In genomic region chr12:51907083-51907863, GRCh38 we compare ENCODE assay signal across 10 cellular contexts. TPM values are rescaled to one million over a fixed set of nuclear protein-coding genes. Genes with fewer than 3 reads are reported as not detected.
DNase-seq lines count a peak whose midpoint lies in the region; ATAC-seq, FAIRE-seq and TF ChIP-seq lines count a peak whose summit lies in the region.
"Had no signal": no experiment of that assay in that cellular context is flagged by ENCODE, and none has a peak within 500 bp of the region (broad histone marks: within the 10 kb centered on the region; RNA-seq: fewer than 3 reads in every experiment).

ACVRL1 (plus strand) TSS chr12:51907504; CDS start chr12:51912475, 4,971 bp downstream.

- TF ChIP-seq CTCF in endothelial cell of umbilical vein (IDR thresholded peaks at IDR 0.05; ENCODE audit: extremely low read depth in 1 of 2, insufficient read depth in 1 of 2, low read depth in 1 of 2, low read length in 2 of 2): no peak

- 8% methylated on average over 74 of the region's 74 CpGs for WGBS in HUES64

- no TSS peak for BruUV-seq in endothelial cell of umbilical vein (replicated peaks; lab: Mats Ljungman, UMichigan)

- no peaks in the 10 kb centered on the region for H4K20me1 ChIP-seq in endothelial cell of umbilical vein (replicated peaks; ENCODE audit: control insufficient read depth, extremely low read depth, insufficient read depth, low read length)

- peaks cover 57% of the 10 kb centered on the region for H3K27me3 ChIP-seq in HUES64 (ENCODE audit: insufficient read depth, low read length)
- no peaks in the 10 kb centered on the region for H3K27me3 ChIP-seq in endothelial cell of umbilical vein (ENCODE audit: control insufficient read depth in 2 of 2, insufficient read depth in 2 of 2, low read length in 2 of 2)
- peaks cover 0 to 13% (median 0%) of the 10 kb centered on the region in 5 donors for H3K27me3 ChIP-seq in subcutaneous abdominal adipose tissue (ENCODE audit: control insufficient read depth in 5 of 5, insufficient read depth in 4 of 5, low read length in 5 of 5)

- H3K4me1 ChIP-seq in HUES64 (ENCODE audit: insufficient read depth, low read length) (peaks cover 12% of the 10 kb centered on the region; the same call in 1 of the 2 replicates), endothelial cell of umbilical vein (ENCODE audit: control insufficient read depth, extremely low read depth, insufficient read depth, low read length) (peaks cover 73% of the 10 kb centered on the region), subcutaneous abdominal adipose tissue (ENCODE audit: control insufficient read depth in 5 of 5, insufficient read depth in 5 of 5, low read length in 5 of 5) (peaks cover 31 to 79% (median 56%) of the 10 kb centered on the region in 5 donors)

- H3K4me3 ChIP-seq in HUES64 (ENCODE audit: low read length): peak within 1 kb of the TSS; percentile 59
- peak within 1 kb of the TSS; percentile 85 to 92 (median 86) for H3K4me3 ChIP-seq in endothelial cell of umbilical vein (replicated peaks in 1 of 3; ENCODE audit: insufficient read depth in 1 of 3, low read depth in 1 of 3, low read length in 3 of 3)
- peak within 1 kb of the TSS; percentile 62 to 88 (median 75) for H3K4me3 ChIP-seq in subcutaneous abdominal adipose tissue (ENCODE audit: low read depth in 1 of 5, low read length in 5 of 5)

- no peak for FAIRE-seq in endothelial cell of umbilical vein (lab: Jason Lieb, UNC)

- H3K27ac ChIP-seq in HUES64 (ENCODE audit: low read depth, low read length) (no peak within 1 kb of the TSS), endothelial cell of umbilical vein (ENCODE audit: insufficient read depth, low read depth, low read length) (peak within 1 kb of the TSS; percentile 99), subcutaneous abdominal adipose tissue (ENCODE audit: low read depth, low read length) (peak within 1 kb of the TSS; percentile 93)

- peaks cover 51% of the 10 kb centered on the region for H3K79me2 ChIP-seq in endothelial cell of umbilical vein (ENCODE audit: control insufficient read depth, insufficient read depth, low read length)

- ATAC-seq in GM21825 (IDR thresholded peaks at IDR 0.05; ENCODE audit: unreplicated experiment): no peak

- no peak within 1 kb of the TSS for H2AFZ ChIP-seq in endothelial cell of umbilical vein (ENCODE audit: low read depth, low read length)

- DNase-seq in endothelial cell of umbilical vein (ENCODE audit: low read depth, low spot score): peak; percentile 59
- DNase-seq in lung microvascular endothelial cell (ENCODE audit: low read depth in 2 of 2): peak in 1 of 2 donors; percentile 62
- DNase-seq in DMS 273 (lab: John Stamatoyannopoulos, UW; ENCODE audit: unreplicated experiment): no peak
- DNase-seq in KG1 (lab: John Stamatoyannopoulos, UW): no peak
- no peak for DNase-seq in NOMO-1 treated with DMSO at 0.1 percent for 48 hours (lab: John Stamatoyannopoulos, UW; ENCODE audit: unreplicated experiment)
- DNase-seq: effector CD8-positive, alpha-beta T cell; T-helper 9 cell had no signal

- H3K9me3 ChIP-seq in HUES64 (ENCODE audit: insufficient read depth, low read depth, low read length): no peaks in the 10 kb centered on the region
- no peaks in the 10 kb centered on the region for H3K9me3 ChIP-seq in endothelial cell of umbilical vein (replicated peaks; ENCODE audit: control insufficient read depth, insufficient read depth, low read length)
- H3K9me3 ChIP-seq in subcutaneous abdominal adipose tissue (ENCODE audit: control insufficient read depth in 5 of 5, low read length in 5 of 5): no peaks in the 10 kb centered on the region

- no peaks in the 10 kb centered on the region for H3K9me1 ChIP-seq in endothelial cell of umbilical vein (replicated peaks; ENCODE audit: control insufficient read depth, extremely low read depth, insufficient read depth, low read length)

- no peaks in the 10 kb centered on the region for H3K36me3 ChIP-seq in HUES64 (ENCODE audit: insufficient read depth, low read length)
- no peaks in the 10 kb centered on the region for H3K36me3 ChIP-seq in endothelial cell of umbilical vein (ENCODE audit: control insufficient read depth in 2 of 2, extremely low read depth in 1 of 2, insufficient read depth in 2 of 2, low read length in 2 of 2)
- H3K36me3 ChIP-seq in subcutaneous abdominal adipose tissue (ENCODE audit: control insufficient read depth in 5 of 5, insufficient read depth in 5 of 5, low read length in 5 of 5): no peaks in the 10 kb centered on the region

- intact Hi-C loops in endothelial cell of umbilical vein (cut with micrococcal nuclease): no loop called here

- CTCF ChIA-PET in endothelial cell of umbilical vein (lab: Charles Lee): interaction anchor here (0.8 to 11.4 kb wide), 10 partner anchors 11 to 115 kb away, joined by 3 to 286 read pairs (median 5); partner anchors contain the start of gene ANKRD33

- dilution Hi-C loops in endothelial cell of umbilical vein (cut with MboI; ENCODE audit: extremely low pct_ligation_motif_present, low sequenced_read_pairs): no loop called here

- TF ChIP-seq POLR2A in endothelial cell of umbilical vein (IDR thresholded peaks at IDR 0.05; ENCODE audit: low read depth, low read length): peak; percentile 80

- POLR2A ChIA-PET in endothelial cell of umbilical vein (lab: Charles Lee): interaction anchor here (0.5 to 3.6 kb wide), 6 partner anchors 10 to 554 kb away, joined by 3 to 18 read pairs (median 5); no protein-coding TSS in a partner anchor

- peak within 1 kb of the TSS; percentile 34; the same call in 1 of the 2 replicates for H3K9ac ChIP-seq in HUES64 (ENCODE audit: low read depth, low read length)
- H3K9ac ChIP-seq in endothelial cell of umbilical vein (replicated peaks; ENCODE audit: extremely low read depth, insufficient read depth, low read length): peak within 1 kb of the TSS; percentile 95
- H3K9ac ChIP-seq in subcutaneous abdominal adipose tissue (ENCODE audit: low read length in 5 of 5): peak within 1 kb of the TSS; percentile 53 to 89 (median 74)

- H3K4me2 ChIP-seq in endothelial cell of umbilical vein (ENCODE audit: insufficient read depth, low read length): peak within 1 kb of the TSS; percentile 96

TF ChIP-seq in endothelial cell of umbilical vein, 7 proteins besides CTCF, POLR2A, EP300 and RAD21:
- TF ChIP-seq POLR2AphosphoS5 (IDR thresholded peaks at IDR 0.05; ENCODE audit: insufficient read depth, low read depth, low read length): peak; percentile 78
- TF ChIP-seq MYC (IDR thresholded peaks at IDR 0.05; ENCODE audit: low read depth, low read length): no peak
- no peak for TF ChIP-seq EZH2 (IDR thresholded peaks at IDR 0.05; ENCODE audit: borderline replicate concordance, low read depth, low read length, severe bottlenecking)

RNA-seq across cellular contexts. Expression of gene ACVRL1, which starts in this region (rescaled TPM):
- 0.30 TPM for polyA plus RNA-seq in HUES64 (2013, experiment 1 of 2)
- polyA plus RNA-seq in HUES64 (2013, experiment 2 of 2): 1.3 TPM
- total RNA-seq in endothelial cell of umbilical vein: 404 and 427 TPM in 2 replicates
- 355 and 403 TPM in 2 replicates for polyA plus RNA-seq in endothelial cell of umbilical vein
- polyA plus RNA-seq in endothelial cell of umbilical vein (2011; cell fraction: cytosol; rRNA removed): 270 and 301 TPM in 2 replicates
- polyA plus RNA-seq in endothelial cell of umbilical vein (2011; cell fraction: nucleus; rRNA removed): 559 and 644 TPM in 2 replicates
- polyA plus RNA-seq in endothelial cell of umbilical vein (2012): 203 and 337 TPM in 2 replicates
- polyA minus RNA-seq in endothelial cell of umbilical vein: 398 and 445 TPM in 2 replicates
- not detected for polyA minus RNA-seq in endothelial cell of umbilical vein (2011; cell fraction: cytosol; rRNA and poly(A)+ RNA removed)
- polyA minus RNA-seq in endothelial cell of umbilical vein (2011; cell fraction: nucleus; rRNA and poly(A)+ RNA removed): 169 and 190 TPM in 2 replicates
- 293 and 393 TPM in 2 replicates for total RNA-seq in lung microvascular endothelial cell

Comparison
In these comparisons a context has a peak if more than half of its experiments do, and no peak if none do; other contexts are left out.
1. H3K9ac ChIP-seq: peak in every context shown above with its lines; median percentile 95 in endothelial cell of umbilical vein; 74 in subcutaneous abdominal adipose tissue; 34 in HUES64.